Comparison of ENCODE assay signal across 8 cellular contexts in genomic region chr14:70045715-70046535, GRCh38.
A peak's percentile ranks its signal among the peaks of the same experiment; 100 is the strongest.
DNase-seq lines count a peak whose midpoint lies in the region; ATAC-seq and TF ChIP-seq lines count a peak whose summit lies in the region.

No MANE protein-coding gene starts in this region.

- H3K4me3 ChIP-seq in WERI-Rb-1 (ENCODE audit: low read depth, low read length) (no peak overlapping the region), heart left ventricle (no peak overlapping the region), psoas muscle (no peak overlapping the region)

- ATAC-seq in heart left ventricle, result peak in 3 of 4 donors; percentile 80 to 89 (median 89)
- peak; percentile 83 to 89 (median 87) for ATAC-seq in psoas muscle
- no peak for ATAC-seq in GM18868 (IDR thresholded peaks at IDR 0.05; ENCODE audit: unreplicated experiment)
- ATAC-seq in GM21737 (IDR thresholded peaks at IDR 0.05; ENCODE audit: unreplicated experiment), result no peak

- no peak overlapping the region for H3K27ac ChIP-seq in WERI-Rb-1
- H3K27ac ChIP-seq in heart left ventricle, result no peak overlapping the region
- H3K27ac ChIP-seq in psoas muscle, result no peak overlapping the region

- WGBS in heart left ventricle, 4 donors, result 21 to 30% (median 26%) methylated on average over 18 to 23 of the region's 23 CpGs
- whole genome bisulfite sequencing in psoas muscle, 3 donors, result 34 to 39% (median 36%) methylated on average over 23 of the region's 23 CpGs

- intact Hi-C loops in heart left ventricle (cut with DNase I) (loop anchor here in 7 of 10 donors (5.0 to 10.0 kb wide), 4 partner anchors 271 to 669 kb away; no protein-coding TSS in a partner anchor), psoas muscle (cut with DNase I) (loop anchor here (2.0 to 5.0 kb wide), 3 partner anchors 211 to 271 kb away; no protein-coding TSS in a partner anchor)

- H3K4me1 ChIP-seq in heart left ventricle, result no peaks in the 10 kb centered on the region
- no peaks in the 10 kb centered on the region for H3K4me1 ChIP-seq in psoas muscle

- H3K27me3 ChIP-seq in WERI-Rb-1 (ENCODE audit: insufficient read depth, low read depth, severe bottlenecking) (peaks cover 33% of the 10 kb centered on the region), heart left ventricle (peaks cover 0 to 39% (median 7%) of the 10 kb centered on the region in 9 donors), psoas muscle (ENCODE audit: insufficient read depth in 3 of 3, low read length in 2 of 3) (no peaks in the 10 kb centered on the region)

- no peaks in the 10 kb centered on the region for H3K9me3 ChIP-seq in WERI-Rb-1 (ENCODE audit: severe bottlenecking)
- H3K9me3 ChIP-seq in heart left ventricle, result no peaks in the 10 kb centered on the region
- H3K9me3 ChIP-seq in psoas muscle, result no peaks in the 10 kb centered on the region

- DNase-seq in activated CD4-positive, alpha-beta T cell treated with anti-CD3 and anti-CD28 coated beads for 48 hours, result peak; percentile 40
- no peak for DNase-seq in activated CD4-positive, alpha-beta T cell treated with anti-CD3 and anti-CD28 coated beads for 1 hour
- DNase-seq in NCI-H2029 (lab: John Stamatoyannopoulos, UW) (peak; percentile 34), WERI-Rb-1 (peak; percentile 82), heart left ventricle (peak in 4 of 5 donors; percentile 37 to 71 (median 48)), psoas muscle (peak; percentile 56 to 82)

- no peaks in the 10 kb centered on the region for H3K36me3 ChIP-seq in WERI-Rb-1
- H3K36me3 ChIP-seq in heart left ventricle, result no peaks in the 10 kb centered on the region
- peaks cover 0 to 64% of the 10 kb centered on the region in 2 donors for H3K36me3 ChIP-seq in psoas muscle (ENCODE audit: insufficient read depth in 1 of 2, low read depth in 1 of 2)

- no peak for TF ChIP-seq POLR2A in heart left ventricle (IDR thresholded peaks at IDR 0.05)

- TF ChIP-seq CTCF in WERI-Rb-1 (IDR thresholded peaks at IDR 0.05; ENCODE audit: low read depth, low read length) (peak; percentile 97), heart left ventricle (IDR thresholded peaks at IDR 0.05) (peak; percentile 45 to 73 (median 58)), psoas muscle (IDR thresholded peaks at IDR 0.05) (peak; percentile 75)

Comparison
In these comparisons a context has a peak if more than half of its experiments do, and no peak if none do; other contexts are left out.
1. ATAC-seq: peak in heart left ventricle (3 of 4) and psoas muscle (4 of 4); none in GM18868 (single experiment) and GM21737 (single experiment).
2. Peak in every context shown above with its lines, with median percentiles within 50 percentile points of each other: CTCF ChIP-seq.